In genomic region chr12:57238854-57239554, GRCh38 we compare ENCODE assay signal across 8 cellular contexts. TPM values are rescaled to one million over a fixed set of nuclear protein-coding genes. Genes with fewer than 3 reads are reported as not detected.
A peak's percentile ranks its signal among the peaks of the same experiment; 100 is the strongest.
DNase-seq lines count a peak whose midpoint lies in the region; ATAC-seq and TF ChIP-seq lines count a peak whose summit lies in the region.

No MANE protein-coding gene starts in this region.

- H3K27me3 Mint-ChIP-seq in HFFc6 (ENCODE audit: insufficient read depth): peaks cover 21% of the 10 kb centered on the region
- H3K27me3 Mint-ChIP-seq in T-cell: peaks cover 40 to 61% of the 10 kb centered on the region in 2 donors

- H3K27ac ChIP-seq in right cardiac atrium (ENCODE audit: low read length) (no peak overlapping the region), aorta (ENCODE audit: low read depth in 1 of 2, low read length in 2 of 2) (no peak overlapping the region)

- CTCF ChIA-PET in T-cell (lab: Charles Lee): interaction anchor here (0.6 to 8.2 kb wide), 11 partner anchors 9 to 176 kb away, joined by 3 to 66 read pairs (median 5); partner anchors contain the start of genes SHMT2 (in 2 of the 2) and STAT6 (in 1 of the 2)

- ATAC-seq in T-cell (replicated peaks in 1 of 4) (peak; percentile 58 to 75 (median 60)), right cardiac atrium (peak; percentile 70 to 73), aorta (ENCODE audit: low FRiP score) (peak; percentile 91)

- H3K9me3 ChIP-seq in right cardiac atrium (ENCODE audit: control insufficient read depth, low read length) (no peaks in the 10 kb centered on the region), aorta (ENCODE audit: control insufficient read depth, low read length) (no peaks in the 10 kb centered on the region)

- intact Hi-C loops in right cardiac atrium (cut with DNase I): loop anchor here (1.0 to 2.0 kb wide), 3 partner anchors 24 to 26 kb away; no protein-coding TSS in a partner anchor
- intact Hi-C loops in aorta (cut with DNase I): loop anchor here (1.0 kb wide), 2 partner anchors 25 to 26 kb away; no protein-coding TSS in a partner anchor

- H3K27ac Mint-ChIP-seq in HFFc6: peak overlapping the region; percentile 78
- H3K27ac Mint-ChIP-seq in T-cell: peak overlapping the region in 1 of 2 donors; percentile 78

- H3K36me3 Mint-ChIP-seq in HFFc6 (ENCODE audit: low read depth) (peaks cover 7% of the 10 kb centered on the region), T-cell (peaks cover 11% of the 10 kb centered on the region)

- TF ChIP-seq CTCF in GM12872 (IDR thresholded peaks at IDR 0.05; ENCODE audit: insufficient read depth, low read depth, low read length) (peak; percentile 100), HFFc6 (IDR thresholded peaks at IDR 0.05) (peak; percentile 100)

- H3K4me3 ChIP-seq in right cardiac atrium (ENCODE audit: low read length) (peak overlapping the region; percentile 52), aorta (ENCODE audit: low read length in 2 of 2) (peak overlapping the region; percentile 8 to 22)

- POLR2A ChIA-PET in T-cell (lab: Charles Lee): no interaction called here

- H3K4me1 Mint-ChIP-seq in HFFc6 (ENCODE audit: low read depth) (peaks cover 57% of the 10 kb centered on the region), T-cell (peaks cover 65 to 85% (median 82%) of the 10 kb centered on the region in 3 donors)

- H3K4me1 ChIP-seq in right cardiac atrium (ENCODE audit: control insufficient read depth, insufficient read depth, low read length) (peaks cover 2% of the 10 kb centered on the region), aorta (ENCODE audit: control insufficient read depth in 1 of 2, insufficient read depth in 2 of 2, low read length in 2 of 2) (no peaks in the 10 kb centered on the region)

- 2% methylated on average over 47 of the region's 47 CpGs for WGBS in right cardiac atrium
- 1 to 4% methylated on average over 40 to 47 of the region's 47 CpGs for WGBS in aorta, 2 donors

- H3K27me3 ChIP-seq in right cardiac atrium (ENCODE audit: control insufficient read depth, insufficient read depth) (no peaks in the 10 kb centered on the region), aorta (ENCODE audit: control insufficient read depth in 1 of 2, insufficient read depth in 2 of 2, low read length in 1 of 2) (no peaks in the 10 kb centered on the region)

- peak; percentile 74 for DNase-seq in HFFc6
- DNase-seq in NCI-H1105 treated with DMSO at 0.1 percent for 48 hours (lab: John Stamatoyannopoulos, UW): peak; percentile 78
- DNase-seq in T-cell: peak; percentile 54 to 86 (median 78)
- peak; percentile 48 for DNase-seq in amniotic stem cell (lab: John Stamatoyannopoulos, UW)
- DNase-seq in right cardiac atrium: peak; percentile 89 to 96 (median 96)
- DNase-seq in renal cortical epithelial cell (ENCODE audit: low read depth): peak; percentile 37
- peak; percentile 91 to 97 for DNase-seq in aorta

- H3K36me3 ChIP-seq in aorta (ENCODE audit: control insufficient read depth in 1 of 2, insufficient read depth in 2 of 2, low read length in 1 of 2): peaks cover 0 to under 1% of the 10 kb centered on the region in 2 donors

- peak overlapping the region; percentile 95 for H3K4me3 Mint-ChIP-seq in HFFc6
- H3K4me3 Mint-ChIP-seq in T-cell: peak overlapping the region; percentile 92 to 95 (median 92)

- H3K9me3 Mint-ChIP-seq in HFFc6 (no peaks in the 10 kb centered on the region; the same call in 1 of the 2 replicates), T-cell (no peaks in the 10 kb centered on the region)

RNA-seq across cellular contexts. Expression of gene SHMT2, which starts 9.5 kb away (rescaled TPM):
- 100 to 1,000 TPM; 112 to 127 (median 126) TPM for total RNA-seq in HFFc6 (2021; fragmentation: NEBNext Ultra II Directional; extraction: Animal tissue kit (Norgen Biotek cat#: 25700))
- total RNA-seq in T-cell (10 to 100 TPM; 31.0 to 80.9 (median 55.6) TPM), right cardiac atrium (10 to 100 TPM; 27.4 to 33.2 (median 29.9) TPM), renal cortical epithelial cell (146 and 208 TPM in 2 replicates), aorta (10 to 100 TPM; 50.3 to 59.1 TPM)
- polyA plus RNA-seq in right cardiac atrium (17.9 TPM), aorta (10 to 100 TPM; 34.3 to 53.4 TPM)

RNA-seq across cellular contexts. Expression of gene STAC3, which starts 12.0 kb away (rescaled TPM):
- 1 to 10 TPM in 1 of 6 experiments, under 1 TPM in 5; 0.21 to 1.1 (median 0.58) TPM for total RNA-seq in HFFc6 (2021; fragmentation: NEBNext Ultra II Directional; extraction: Animal tissue kit (Norgen Biotek cat#: 25700))
- total RNA-seq in T-cell (1 to 10 TPM; 1.3 to 4.9 (median 2.9) TPM), right cardiac atrium (1 to 10 TPM in 3 of 4 donors, under 1 TPM in 1; 0.91 to 2.3 (median 1.6) TPM), renal cortical epithelial cell (1.2 TPM in 1 of 2 replicates, not detected in the other), aorta (1 to 10 TPM; 3.2 to 5.8 TPM)
- polyA plus RNA-seq in right cardiac atrium (1.2 TPM), aorta (1 to 10 TPM in 1 of 2 donors, under 1 TPM in 1; 0.82 to 5.0 TPM)

RNA-seq across cellular contexts. Expression of gene NXPH4, which starts 22.4 kb away (rescaled TPM):
- 1 to 10 TPM; 2.9 to 8.2 (median 3.9) TPM for total RNA-seq in HFFc6 (2021; fragmentation: NEBNext Ultra II Directional; extraction: Animal tissue kit (Norgen Biotek cat#: 25700))
- total RNA-seq in T-cell: 1 to 10 TPM in 2 of 5 donors, under 1 TPM in 2, not detected in 1; 0.49 to 4.5 (median 1.0) TPM
- under 1 TPM in 3 of 4 donors, not detected in 1; 0.11 to 0.39 (median 0.29) TPM for total RNA-seq in right cardiac atrium
- 1.2 TPM for polyA plus RNA-seq in right cardiac atrium
- 0.40 TPM in 1 of 2 replicates, not detected in the other for total RNA-seq in renal cortical epithelial cell
- total RNA-seq in aorta: 1 to 10 TPM in 1 of 2 donors, under 1 TPM in 1; 0.55 to 1.2 TPM
- polyA plus RNA-seq in aorta: under 1 TPM; 0.31 to 0.38 TPM

Comparison
In these comparisons a context has a peak if more than half of its experiments do, and no peak if none do; other contexts are left out.
1. DNase-seq: peak in every context shown above with its lines; median percentile 96 in right cardiac atrium; 94 in aorta; 78 in NCI-H1105 treated with DMSO at 0.1 percent for 48 hours; 78 in T-cell; 74 in HFFc6; 48 in amniotic stem cell; 37 in renal cortical epithelial cell.